ENCODE assay signal across 11 cellular contexts in the genomic region with DNA sequence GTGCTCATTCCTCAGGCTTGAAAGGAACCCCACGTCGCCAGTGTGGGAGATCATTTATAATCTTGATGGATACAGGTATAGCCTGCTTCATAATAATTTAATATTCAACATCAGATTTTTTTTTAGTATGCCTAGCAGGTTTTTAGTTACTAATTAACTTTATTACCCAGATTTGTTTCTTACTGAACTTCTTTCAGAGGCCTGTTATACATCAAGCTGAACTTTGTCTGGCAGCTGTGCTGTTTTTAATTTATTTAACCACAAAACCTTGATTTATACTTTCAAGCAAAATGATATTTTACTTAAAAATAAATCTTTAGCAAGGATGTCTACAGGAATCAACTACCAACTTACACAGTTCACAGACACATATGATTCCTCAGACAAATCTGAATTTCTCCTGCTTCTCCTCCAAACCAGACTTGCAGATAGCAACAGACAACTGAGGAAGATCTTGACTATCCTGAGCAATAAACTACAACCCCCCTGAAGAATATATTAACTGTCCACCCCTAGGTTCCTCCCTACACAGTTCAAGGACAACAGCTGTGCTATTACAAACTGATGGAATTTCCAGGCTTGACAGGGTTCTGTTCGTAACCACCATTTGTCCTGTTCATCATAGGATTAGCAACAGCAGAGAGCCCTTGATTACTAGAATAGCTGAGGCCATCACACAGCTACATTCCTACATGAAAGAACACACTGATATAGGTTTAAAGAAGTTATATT. TPM values are rescaled to one million over a fixed set of nuclear protein-coding genes. Genes with fewer than 3 reads are reported as not detected.
DNase-seq lines count a peak whose midpoint lies in the region; ATAC-seq and TF ChIP-seq lines count a peak whose summit lies in the region.
"Had no signal": no experiment of that assay in that cellular context is flagged by ENCODE, and none has a peak within 500 bp of the region (broad histone marks: within the 10 kb centered on the region; RNA-seq: fewer than 3 reads in every experiment).

No MANE protein-coding gene starts in this region.

- no peaks in the 10 kb centered on the region for H4K20me1 ChIP-seq in OCI-LY7 (ENCODE audit: insufficient read depth, low read length)

- 0 out of 2 replicates have a peak overlapping the region, but pooled peaks have one; percentile 8 for H3K27ac ChIP-seq in ACC112 (ENCODE audit: low read depth, low read length)
- no peak overlapping the region for H3K27ac ChIP-seq in OCI-LY7 (ENCODE audit: low read depth, low read length, poor library complexity, severe bottlenecking)
- peak overlapping the region; percentile 8 to 81 (median 78) for H3K27ac ChIP-seq in esophagus muscularis mucosa (replicated peaks in 1 of 4)
- no peak overlapping the region for H3K27ac ChIP-seq in neuronal stem cell (replicated peaks; ENCODE audit: low read length)

- peak overlapping the region; percentile 11; the same call in 1 of the 2 replicates for H3K4me2 ChIP-seq in OCI-LY7 (ENCODE audit: low read length)
- no peak overlapping the region for H3K4me2 ChIP-seq in neuronal stem cell (ENCODE audit: insufficient read depth, low read length, poor library complexity, severe bottlenecking)

- WGBS in esophagus muscularis mucosa: 48% methylated on average over 3 of the region's 3 CpGs
- WGBS in neuronal stem cell (ENCODE audit: extremely low coverage in 2 of 2, insufficient read length in 2 of 2, insufficient replicate concordance in 1 of 2), 2 donors: no CpG with 5 or more reads among the region's 3 CpGs

- no peaks in the 10 kb centered on the region for H3K9me3 ChIP-seq in OCI-LY7 (ENCODE audit: low read length)
- no peaks in the 10 kb centered on the region for H3K9me3 ChIP-seq in esophagus muscularis mucosa
- peaks cover 0 to 9% of the 10 kb centered on the region in 2 donors for H3K9me3 ChIP-seq in neuronal stem cell (replicated peaks in 1 of 2; ENCODE audit: control insufficient read depth in 2 of 2, insufficient read depth in 1 of 2, low read depth in 1 of 2, low read length in 2 of 2)

- no peak overlapping the region for H3K14ac ChIP-seq in neuronal stem cell (ENCODE audit: low read length)

- no peak overlapping the region for H4K8ac ChIP-seq in neuronal stem cell (ENCODE audit: low read depth, low read length)

- peak overlapping the region; percentile 48 to 70 for H3K27ac Mint-ChIP-seq in natural killer cell treated with Interleukin-12 subunit alpha and Interleukin-12 subunit beta and Interleukin-15 and Interleukin-18, amount 100 ng/mL, for 72 hours

- H2BK15ac ChIP-seq in neuronal stem cell (ENCODE audit: low read length): no peak overlapping the region

- H3K4me3 ChIP-seq in ACC112 (ENCODE audit: low read depth, low read length) (no peak overlapping the region), OCI-LY7 (ENCODE audit: low read depth, low read length, poor library complexity, severe bottlenecking) (no peak overlapping the region), esophagus muscularis mucosa (no peak overlapping the region), neuronal stem cell (ENCODE audit: low read length in 2 of 2) (no peak overlapping the region)

- H3K79me1 ChIP-seq in neuronal stem cell (ENCODE audit: low read depth, low read length): no peaks in the 10 kb centered on the region

- H2BK5ac ChIP-seq in neuronal stem cell (ENCODE audit: low read length): no peak overlapping the region

- no peak overlapping the region for H2AK5ac ChIP-seq in neuronal stem cell (ENCODE audit: low read depth, low read length)

- no peak overlapping the region for H2BK120ac ChIP-seq in neuronal stem cell (ENCODE audit: low read depth, low read length)

- no peak overlapping the region for H3K18ac ChIP-seq in neuronal stem cell (ENCODE audit: low read length)

- no peak for DNase-seq in OCI-LY7 (ENCODE audit: low spot score)
- no peak for DNase-seq in esophagus muscularis mucosa (ENCODE audit: extremely low spot score)
- DNase-seq in natural killer cell treated with Interleukin-12 subunit alpha and Interleukin-12 subunit beta and Interleukin-15 and Interleukin-18, amount 100 ng/mL, for 72 hours (ENCODE audit: low spot score): no peak
- no peak for DNase-seq in HuH-7 (ENCODE audit: low spot score)
- DNase-seq in A172 (ENCODE audit: low spot score): no peak
- no peak for DNase-seq in EL
- DNase-seq in neuronal stem cell (ENCODE audit: low spot score): no peak
- DNase-seq: activated effector memory CD4-positive, alpha-beta T cell treated with Interleukin-2 at 50 U/mL for 16 hours; NCI-H446; occipital lobe had no signal

- H3K4ac ChIP-seq in neuronal stem cell (ENCODE audit: low read length): no peak overlapping the region

- no TSS peak for BruUV-seq in OCI-LY7 (replicated peaks; lab: Mats Ljungman, UMichigan)

- TF ChIP-seq CTCF in OCI-LY7 (conservative IDR thresholded peaks at IDR 0.05; ENCODE audit: low read length): no peak
- TF ChIP-seq CTCF in esophagus muscularis mucosa (IDR thresholded peaks at IDR 0.05): no peak

- no peak for TF ChIP-seq EP300 in esophagus muscularis mucosa (IDR thresholded peaks at IDR 0.05)

- H3K9me3 Mint-ChIP-seq in natural killer cell treated with Interleukin-12 subunit alpha and Interleukin-12 subunit beta and Interleukin-15 and Interleukin-18, amount 100 ng/mL, for 72 hours: no peaks in the 10 kb centered on the region

- no peaks in the 10 kb centered on the region for H3K9me2 ChIP-seq in OCI-LY7 (ENCODE audit: insufficient read depth, low read length)

- H3K27me3 ChIP-seq in ACC112 (ENCODE audit: insufficient read depth, low read length) (no peaks in the 10 kb centered on the region), esophagus muscularis mucosa (no peaks in the 10 kb centered on the region), neuronal stem cell (ENCODE audit: control insufficient read depth in 3 of 3, insufficient read depth in 3 of 3, low read depth in 1 of 3, low read length in 3 of 3) (no peaks in the 10 kb centered on the region)

- H3K4me1 ChIP-seq in ACC112 (ENCODE audit: control insufficient read depth, insufficient read depth, low read length, unreplicated experiment): peaks cover 56% of the 10 kb centered on the region
- peaks cover 10% of the 10 kb centered on the region for H3K4me1 ChIP-seq in OCI-LY7 (ENCODE audit: insufficient read depth, low read length, poor library complexity, severe bottlenecking)
- peaks cover 73 to 89% (median 84%) of the 10 kb centered on the region in 4 donors for H3K4me1 ChIP-seq in esophagus muscularis mucosa
- peaks cover 4 to 8% of the 10 kb centered on the region in 2 donors for H3K4me1 ChIP-seq in neuronal stem cell (ENCODE audit: control insufficient read depth in 2 of 2, insufficient read depth in 1 of 2, low read depth in 1 of 2, low read length in 2 of 2)

- H3K4me3 Mint-ChIP-seq in natural killer cell treated with Interleukin-12 subunit alpha and Interleukin-12 subunit beta and Interleukin-15 and Interleukin-18, amount 100 ng/mL, for 72 hours: no peak overlapping the region

- peak in 1 of 2 donors; percentile 15 for ATAC-seq in natural killer cell treated with Interleukin-12 subunit alpha and Interleukin-12 subunit beta and Interleukin-15 and Interleukin-18, amount 100 ng/mL, for 72 hours

- H3K79me2 ChIP-seq in ACC112 (ENCODE audit: control insufficient read depth, insufficient read depth, low read length, unreplicated experiment): peaks cover 82% of the 10 kb centered on the region
- no peaks in the 10 kb centered on the region for H3K79me2 ChIP-seq in OCI-LY7 (ENCODE audit: insufficient read depth, low read depth, low read length)

- no peaks in the 10 kb centered on the region for H3K27me3 Mint-ChIP-seq in natural killer cell treated with Interleukin-12 subunit alpha and Interleukin-12 subunit beta and Interleukin-15 and Interleukin-18, amount 100 ng/mL, for 72 hours

- H4K91ac ChIP-seq in neuronal stem cell (ENCODE audit: low read depth, low read length, poor library complexity): no peak overlapping the region

- intact Hi-C loops in OCI-LY7 (cut with micrococcal nuclease; ENCODE audit: unreplicated experiment): no loop called here
- intact Hi-C loops in esophagus muscularis mucosa (cut with DNase I): no loop called here

- no peak overlapping the region for H3K9ac ChIP-seq in neuronal stem cell (ENCODE audit: low read depth, low read length, poor library complexity)

- H3K4me1 Mint-ChIP-seq in natural killer cell treated with Interleukin-12 subunit alpha and Interleukin-12 subunit beta and Interleukin-15 and Interleukin-18, amount 100 ng/mL, for 72 hours (ENCODE audit: low read depth in 2 of 2): peaks cover 39 to 44% of the 10 kb centered on the region in 2 donors

- H2BK12ac ChIP-seq in neuronal stem cell (ENCODE audit: low read length): no peak overlapping the region

- H2AFZ ChIP-seq in ACC112 (ENCODE audit: low read length, unreplicated experiment) (no peak overlapping the region), OCI-LY7 (ENCODE audit: low read length) (no peak overlapping the region), neuronal stem cell (ENCODE audit: low read length) (no peak overlapping the region)

- no peak overlapping the region for H3K23ac ChIP-seq in neuronal stem cell (ENCODE audit: low read depth, low read length, poor library complexity)

- CTCF ChIA-PET in OCI-LY7 (lab: Charles Lee; ENCODE audit: unreplicated experiment): no interaction called here

- TF ChIP-seq POLR2A in esophagus muscularis mucosa (IDR thresholded peaks at IDR 0.05; ENCODE audit: low read depth): no peak

- H3K36me3 Mint-ChIP-seq in natural killer cell treated with Interleukin-12 subunit alpha and Interleukin-12 subunit beta and Interleukin-15 and Interleukin-18, amount 100 ng/mL, for 72 hours: no peaks in the 10 kb centered on the region

- H3K36me3 ChIP-seq in ACC112 (ENCODE audit: insufficient read depth, low read length) (no peaks in the 10 kb centered on the region), OCI-LY7 (ENCODE audit: insufficient read depth, low read length) (no peaks in the 10 kb centered on the region), esophagus muscularis mucosa (no peaks in the 10 kb centered on the region), neuronal stem cell (replicated peaks in 1 of 2; ENCODE audit: control insufficient read depth in 2 of 2, insufficient read depth in 2 of 2, low read length in 2 of 2) (peaks cover 0 to 4% of the 10 kb centered on the region in 2 donors)

- POLR2A ChIA-PET in OCI-LY7 (lab: Charles Lee): interaction anchor here (0.6 to 0.7 kb wide), 2 partner anchors 91 to 222 kb away, joined by 3 read pairs; no protein-coding TSS in a partner anchor

RNA-seq across cellular contexts. Expression of gene MAP4, which starts 0.6 kb away (rescaled TPM):
- 26.1 and 27.0 TPM in 2 replicates for total RNA-seq in OCI-LY7 (2014; rRNA removed; shearing (Covaris generic))
- 78.4 and 80.1 TPM in 2 replicates for total RNA-seq in OCI-LY7 (2022)
- total RNA-seq in esophagus muscularis mucosa: 100 to 1,000 TPM; 239 to 338 (median 284) TPM
- total RNA-seq in natural killer cell treated with Interleukin-12 subunit alpha and Interleukin-12 subunit beta and Interleukin-15 and Interleukin-18, amount 100 ng/mL, for 72 hours: 100 to 1,000 TPM; 129 to 151 TPM
- total RNA-seq in A172 (2014; rRNA removed; shearing (Covaris generic)): 66.0 and 87.0 TPM in 2 replicates
- polyA plus RNA-seq in neuronal stem cell (2013, experiment 1 of 2): 67.5 TPM
- polyA plus RNA-seq in neuronal stem cell (2013, experiment 2 of 2): 67.5 TPM

Comparison
In these comparisons a context has a peak if more than half of its experiments do, and no peak if none do; other contexts are left out.
1. H3K27ac ChIP-seq: peak in ACC112 (single experiment) and esophagus muscularis mucosa (4 of 4); none in OCI-LY7 (single experiment) and neuronal stem cell (single experiment).